ENCODE assay signal across 1 cellular context in the genomic region with DNA sequence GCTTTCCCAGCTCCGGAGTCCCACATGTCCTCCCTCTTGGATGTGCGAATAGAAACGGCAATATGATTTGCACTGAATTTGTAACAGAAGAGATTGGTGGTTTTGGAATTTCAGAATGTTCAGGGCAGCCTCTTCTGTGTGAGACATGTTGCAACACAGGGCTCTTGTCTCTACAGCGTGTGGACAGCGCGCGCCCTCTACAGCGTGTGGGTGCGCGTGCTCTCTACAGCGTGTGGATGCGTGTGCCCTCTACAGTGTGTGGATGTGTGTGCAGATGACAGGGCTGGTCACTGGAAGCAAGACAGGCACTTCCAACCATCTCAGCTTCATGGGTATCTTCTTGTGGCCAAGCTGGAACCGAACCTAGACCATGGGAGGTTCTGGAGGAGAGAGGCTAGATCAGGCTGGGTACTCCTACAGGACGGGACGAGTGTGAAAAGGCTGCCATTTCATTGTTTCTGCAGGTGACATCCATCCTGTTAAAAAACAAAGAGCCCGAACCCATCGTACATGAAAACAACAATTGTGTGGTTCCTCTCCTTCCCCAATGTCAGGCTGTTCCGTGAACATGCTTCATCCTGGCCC.
TF ChIP-seq lines count a peak whose summit lies in the region.

No MANE protein-coding gene starts in this region.

TF ChIP-seq in HepG2, 621 proteins besides CTCF, POLR2A, EP300 and RAD21 (continued from another document):
- TF ChIP-seq XRCC5 (optimal IDR thresholded peaks at IDR 0.05; ENCODE audit: low read length) (peak; percentile 65), KDM2A (CRISPR knock-in tag; IDR thresholded peaks at IDR 0.05; ENCODE audit: borderline replicate concordance, low read depth) (0 out of 2 replicates have a peak, but pooled peaks have one; percentile 23), FOXA1 (IDR thresholded peaks at IDR 0.05) (no peak), FOXA1 (CRISPR knock-in tag; IDR thresholded peaks at IDR 0.05) (0 out of 2 replicates have a peak, but pooled peaks have one; percentile 47), AGO2 (optimal IDR thresholded peaks at IDR 0.05; ENCODE audit: low read depth, low read length) (no peak), CEBPB (IDR thresholded peaks at IDR 0.05; ENCODE audit: borderline replicate concordance, low read depth, low read length) (peak; percentile 94), SMC3 (IDR thresholded peaks at IDR 0.05; ENCODE audit: low read length) (peak; percentile 39; the same call in 1 of the 2 replicates), STAG1 (CRISPR knock-in tag; IDR thresholded peaks at IDR 0.05) (peak; percentile 82), KDM5A (IDR thresholded peaks at IDR 0.05; ENCODE audit: borderline replicate concordance, low read length) (no peak), ZNF331 (CRISPR knock-in tag; IDR thresholded peaks at IDR 0.05) (0 out of 2 replicates have a peak, but pooled peaks have one; percentile 26), MYC (CRISPR knock-in tag; IDR thresholded peaks at IDR 0.05; ENCODE audit: borderline replicate concordance) (peak; percentile 46; the same call in 1 of the 2 replicates), SALL1 (CRISPR knock-in tag; IDR thresholded peaks at IDR 0.05) (0 out of 2 replicates have a peak, but pooled peaks have one; percentile 21), GATAD2A (CRISPR knock-in tag; IDR thresholded peaks at IDR 0.05) (peak; percentile 19; the same call in 1 of the 2 replicates)
- TF ChIP-seq, protein P1, sequence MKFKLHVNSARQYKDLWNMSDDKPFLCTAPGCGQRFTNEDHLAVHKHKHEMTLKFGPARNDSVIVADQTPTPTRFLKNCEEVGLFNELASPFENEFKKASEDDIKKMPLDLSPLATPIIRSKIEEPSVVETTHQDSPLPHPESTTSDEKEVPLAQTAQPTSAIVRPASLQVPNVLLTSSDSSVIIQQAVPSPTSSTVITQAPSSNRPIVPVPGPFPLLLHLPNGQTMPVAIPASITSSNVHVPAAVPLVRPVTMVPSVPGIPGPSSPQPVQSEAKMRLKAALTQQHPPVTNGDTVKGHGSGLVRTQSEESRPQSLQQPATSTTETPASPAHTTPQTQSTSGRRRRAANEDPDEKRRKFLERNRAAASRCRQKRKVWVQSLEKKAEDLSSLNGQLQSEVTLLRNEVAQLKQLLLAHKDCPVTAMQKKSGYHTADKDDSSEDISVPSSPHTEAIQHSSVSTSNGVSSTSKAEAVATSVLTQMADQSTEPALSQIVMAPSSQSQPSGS (CRISPR knock-in tag; IDR thresholded peaks at IDR 0.05): peak; percentile 29; the same call in 1 of the 2 replicates
- TF ChIP-seq, protein P2, sequence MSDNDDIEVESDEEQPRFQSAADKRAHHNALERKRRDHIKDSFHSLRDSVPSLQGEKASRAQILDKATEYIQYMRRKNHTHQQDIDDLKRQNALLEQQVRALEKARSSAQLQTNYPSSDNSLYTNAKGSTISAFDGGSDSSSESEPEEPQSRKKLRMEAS (IDR thresholded peaks at IDR 0.05): peak; percentile 51; the same call in 1 of the 2 replicates
- TF ChIP-seq, protein P3, sequence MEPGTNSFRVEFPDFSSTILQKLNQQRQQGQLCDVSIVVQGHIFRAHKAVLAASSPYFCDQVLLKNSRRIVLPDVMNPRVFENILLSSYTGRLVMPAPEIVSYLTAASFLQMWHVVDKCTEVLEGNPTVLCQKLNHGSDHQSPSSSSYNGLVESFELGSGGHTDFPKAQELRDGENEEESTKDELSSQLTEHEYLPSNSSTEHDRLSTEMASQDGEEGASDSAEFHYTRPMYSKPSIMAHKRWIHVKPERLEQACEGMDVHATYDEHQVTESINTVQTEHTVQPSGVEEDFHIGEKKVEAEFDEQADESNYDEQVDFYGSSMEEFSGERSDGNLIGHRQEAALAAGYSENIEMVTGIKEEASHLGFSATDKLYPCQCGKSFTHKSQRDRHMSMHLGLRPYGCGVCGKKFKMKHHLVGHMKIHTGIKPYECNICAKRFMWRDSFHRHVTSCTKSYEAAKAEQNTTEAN (CRISPR knock-in tag; conservative IDR thresholded peaks at IDR 0.05): 0 out of 2 replicates have a peak, but pooled peaks have one; percentile 28
- TF ChIP-seq, protein P4, sequence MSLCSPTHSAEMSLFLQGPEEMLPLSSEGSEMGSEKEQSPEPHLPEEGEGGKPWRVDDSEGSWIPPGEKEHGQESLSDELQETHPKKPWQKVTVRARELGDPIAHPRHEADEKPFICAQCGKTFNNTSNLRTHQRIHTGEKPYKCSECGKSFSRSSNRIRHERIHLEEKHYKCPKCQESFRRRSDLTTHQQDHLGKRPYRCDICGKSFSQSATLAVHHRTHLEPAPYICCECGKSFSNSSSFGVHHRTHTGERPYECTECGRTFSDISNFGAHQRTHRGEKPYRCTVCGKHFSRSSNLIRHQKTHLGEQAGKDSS (CRISPR knock-in tag; IDR thresholded peaks at IDR 0.05; ENCODE audit: borderline replicate concordance, low read depth): no peak
- TF ChIP-seq, protein P5, sequence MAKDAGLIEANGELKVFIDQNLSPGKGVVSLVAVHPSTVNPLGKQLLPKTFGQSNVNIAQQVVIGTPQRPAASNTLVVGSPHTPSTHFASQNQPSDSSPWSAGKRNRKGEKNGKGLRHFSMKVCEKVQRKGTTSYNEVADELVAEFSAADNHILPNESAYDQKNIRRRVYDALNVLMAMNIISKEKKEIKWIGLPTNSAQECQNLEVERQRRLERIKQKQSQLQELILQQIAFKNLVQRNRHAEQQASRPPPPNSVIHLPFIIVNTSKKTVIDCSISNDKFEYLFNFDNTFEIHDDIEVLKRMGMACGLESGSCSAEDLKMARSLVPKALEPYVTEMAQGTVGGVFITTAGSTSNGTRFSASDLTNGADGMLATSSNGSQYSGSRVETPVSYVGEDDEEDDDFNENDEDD (CRISPR knock-in tag; IDR thresholded peaks at IDR 0.05; ENCODE audit: borderline replicate concordance): peak; percentile 35; the same call in 1 of the 2 replicates
